22 cellular contexts compared by ENCODE assay signal in genomic region chr4:153628796-153629315, GRCh38. TPM values are rescaled to one million over a fixed set of nuclear protein-coding genes. Genes with fewer than 3 reads are reported as not detected.
DNase-seq lines count a peak whose midpoint lies in the region; ATAC-seq and TF ChIP-seq lines count a peak whose summit lies in the region.
"Had no signal": no experiment of that assay in that cellular context is flagged by ENCODE, and none has a peak within 500 bp of the region (broad histone marks: within the 10 kb centered on the region; RNA-seq: fewer than 3 reads in every experiment).

No MANE protein-coding gene starts in this region.

- no peak overlapping the region for H3K4ac ChIP-seq in H9 (ENCODE audit: low read depth, low read length)

- H3K27ac ChIP-seq in H9 (ENCODE audit: insufficient read length, low read depth, low read length) (no peak overlapping the region), OCI-LY7 (ENCODE audit: low read depth, low read length, poor library complexity, severe bottlenecking) (no peak overlapping the region), endodermal cell (ENCODE audit: low read depth, low read length) (no peak overlapping the region)
- H3K27ac ChIP-seq: A549, C4-2B, PC-9, SJSA1 had no signal

- BruUV-seq in OCI-LY7 (replicated peaks; lab: Mats Ljungman, UMichigan): no TSS peak

- no peak overlapping the region for H2BK15ac ChIP-seq in H9 (ENCODE audit: low read depth, low read length)

- no peak overlapping the region for H3K4me3 ChIP-seq in OCI-LY7 (ENCODE audit: low read depth, low read length, poor library complexity, severe bottlenecking)
- H3K4me3 ChIP-seq in endodermal cell (ENCODE audit: low read length): no peak overlapping the region
- H3K4me3 ChIP-seq: A549, K562, PC-9, SJSA1 had no signal

- no peak for DNase-seq in activated naive CD4-positive, alpha-beta T cell treated with anti-CD3 and anti-CD28 coated beads, Interleukin-2, amount 50 U/mL, for 72 hours (ENCODE audit: low spot score in 2 of 2)
- DNase-seq in activated naive CD4-positive, alpha-beta T cell treated with anti-CD3 and anti-CD28 coated beads, Interleukin-2, amount 10 ng/mL, durations not matched to agents 7 days and 5 days: no peak
- DNase-seq in H9 (no peak), OCI-LY7 (ENCODE audit: low spot score) (no peak), endodermal cell (no peak)
- no peak for DNase-seq in central memory CD8-positive, alpha-beta T cell (ENCODE audit: low spot score in 2 of 2)
- DNase-seq in stimulated activated effector memory CD8-positive, alpha-beta T cell treated with anti-CD3 and anti-CD28 coated beads, Interleukin-12 subunit alpha, Interleukin-12 subunit beta, amount 100 ng/mL, for 72 hours (ENCODE audit: low spot score in 2 of 2): no peak
- DNase-seq: Calu3, DMS79 treated with DMSO at 0.1 percent for 48 hours, MV-4-11, NCI-H1436, NCI-H2029, NCI-H2171, NCI-H446 treated with DMSO at 0.1 percent for 48 hours, NCI-H748 treated with DMSO at 0.1 percent for 48 hours, PC-9 had no signal

- no peak for TF ChIP-seq CTCF in H9 (conservative IDR thresholded peaks at IDR 0.05)
- no peak for TF ChIP-seq CTCF in OCI-LY7 (conservative IDR thresholded peaks at IDR 0.05; ENCODE audit: low read length)
- no peak for TF ChIP-seq CTCF in endodermal cell (conservative IDR thresholded peaks at IDR 0.05)

- H3K4me3 Mint-ChIP-seq in activated naive CD4-positive, alpha-beta T cell treated with anti-CD3 and anti-CD28 coated beads, Interleukin-2, amount 10 ng/mL, durations not matched to agents 7 days and 5 days: no peak overlapping the region
- no peak overlapping the region for H3K4me3 Mint-ChIP-seq in H9
- no peak overlapping the region for H3K4me3 Mint-ChIP-seq in central memory CD8-positive, alpha-beta T cell
- H3K4me3 Mint-ChIP-seq in stimulated activated effector memory CD8-positive, alpha-beta T cell treated with anti-CD3 and anti-CD28 coated beads, Interleukin-12 subunit alpha, Interleukin-12 subunit beta, amount 100 ng/mL, for 72 hours: no peak overlapping the region
- no peak overlapping the region for H3K4me3 Mint-ChIP-seq in endodermal cell

- H3K36me3 Mint-ChIP-seq in activated naive CD4-positive, alpha-beta T cell treated with anti-CD3 and anti-CD28 coated beads, Interleukin-2, amount 50 U/mL, for 72 hours: peaks cover 17 to 23% of the 10 kb centered on the region in 2 donors
- peaks cover 70% of the 10 kb centered on the region for H3K36me3 Mint-ChIP-seq in activated naive CD4-positive, alpha-beta T cell treated with anti-CD3 and anti-CD28 coated beads, Interleukin-2, amount 10 ng/mL, durations not matched to agents 7 days and 5 days
- H3K36me3 Mint-ChIP-seq in H9 (ENCODE audit: insufficient read depth in 1 of 3, low read depth in 3 of 3) (peaks cover 41 to 72% (median 60%) of the 10 kb centered on the region in 3 experiments), endodermal cell (ENCODE audit: low read depth) (peaks cover 37% of the 10 kb centered on the region)
- H3K36me3 Mint-ChIP-seq in central memory CD8-positive, alpha-beta T cell (ENCODE audit: insufficient read depth): peaks cover 66% of the 10 kb centered on the region
- peaks cover 95% of the 10 kb centered on the region for H3K36me3 Mint-ChIP-seq in stimulated activated effector memory CD8-positive, alpha-beta T cell treated with anti-CD3 and anti-CD28 coated beads, Interleukin-12 subunit alpha, Interleukin-12 subunit beta, amount 100 ng/mL, for 72 hours

- no peak overlapping the region for H3K18ac ChIP-seq in H9 (ENCODE audit: insufficient read length, low read depth, low read length)

- no peak overlapping the region for H2AFZ ChIP-seq in H9 (ENCODE audit: low read length)
- no peak overlapping the region for H2AFZ ChIP-seq in OCI-LY7 (ENCODE audit: low read length)
- H2AFZ ChIP-seq: PC-9 had no signal

- peak overlapping the region; percentile 30 to 51 for H3K27ac Mint-ChIP-seq in activated naive CD4-positive, alpha-beta T cell treated with anti-CD3 and anti-CD28 coated beads, Interleukin-2, amount 50 U/mL, for 72 hours
- no peak overlapping the region for H3K27ac Mint-ChIP-seq in activated naive CD4-positive, alpha-beta T cell treated with anti-CD3 and anti-CD28 coated beads, Interleukin-2, amount 10 ng/mL, durations not matched to agents 7 days and 5 days
- H3K27ac Mint-ChIP-seq in H9 (peak overlapping the region; percentile 1 to 61 (median 17); a peak in 3 of 7 replicates), endodermal cell (no peak overlapping the region)
- peak overlapping the region; percentile 17 for H3K27ac Mint-ChIP-seq in central memory CD8-positive, alpha-beta T cell (ENCODE audit: low read depth)
- peak overlapping the region; percentile 58 for H3K27ac Mint-ChIP-seq in stimulated activated effector memory CD8-positive, alpha-beta T cell treated with anti-CD3 and anti-CD28 coated beads, Interleukin-12 subunit alpha, Interleukin-12 subunit beta, amount 100 ng/mL, for 72 hours

- no peaks in the 10 kb centered on the region for H3K23me2 ChIP-seq in H9 (ENCODE audit: insufficient read length, low read depth, low read length, poor library complexity, severe bottlenecking)

- no peak overlapping the region for H2BK12ac ChIP-seq in H9 (ENCODE audit: insufficient read length, low read depth, low read length)

- H4K8ac ChIP-seq in H9 (replicated peaks; ENCODE audit: insufficient read length, low read depth, low read length): no peak overlapping the region

- no peaks in the 10 kb centered on the region for H3K79me1 ChIP-seq in H9 (ENCODE audit: insufficient read depth, low read depth, low read length, poor library complexity, severe bottlenecking)

- POLR2A ChIA-PET in OCI-LY7 (lab: Charles Lee): interaction anchor here (0.7 kb wide), 1 partner anchor 419 kb away, joined by 3 read pairs; no protein-coding TSS in a partner anchor

- H3K9me3 ChIP-seq in H9 (ENCODE audit: control insufficient read depth, low read depth, low read length) (no peaks in the 10 kb centered on the region), OCI-LY7 (ENCODE audit: low read length) (no peaks in the 10 kb centered on the region), endodermal cell (ENCODE audit: control insufficient read depth, low read length) (peaks cover 12% of the 10 kb centered on the region)
- H3K9me3 ChIP-seq: A549, SJSA1 had no signal

- no peak overlapping the region for H2BK5ac ChIP-seq in H9 (ENCODE audit: insufficient read length, low read length)

- no peaks in the 10 kb centered on the region for H3K9me3 Mint-ChIP-seq in activated naive CD4-positive, alpha-beta T cell treated with anti-CD3 and anti-CD28 coated beads, Interleukin-2, amount 50 U/mL, for 72 hours
- no peaks in the 10 kb centered on the region for H3K9me3 Mint-ChIP-seq in activated naive CD4-positive, alpha-beta T cell treated with anti-CD3 and anti-CD28 coated beads, Interleukin-2, amount 10 ng/mL, durations not matched to agents 7 days and 5 days
- H3K9me3 Mint-ChIP-seq in H9 (no peaks in the 10 kb centered on the region; a peak in 2 of 5 replicates), endodermal cell (peaks cover 3% of the 10 kb centered on the region)
- H3K9me3 Mint-ChIP-seq in central memory CD8-positive, alpha-beta T cell: no peaks in the 10 kb centered on the region
- H3K9me3 Mint-ChIP-seq in stimulated activated effector memory CD8-positive, alpha-beta T cell treated with anti-CD3 and anti-CD28 coated beads, Interleukin-12 subunit alpha, Interleukin-12 subunit beta, amount 100 ng/mL, for 72 hours: no peaks in the 10 kb centered on the region

- no peak overlapping the region for H3K14ac ChIP-seq in H9 (ENCODE audit: insufficient read depth, low read length)

- no peaks in the 10 kb centered on the region for H3K9me2 ChIP-seq in OCI-LY7 (ENCODE audit: insufficient read depth, low read length)

- intact Hi-C loops in OCI-LY7 (cut with micrococcal nuclease; ENCODE audit: unreplicated experiment): loop anchor here (5.0 kb wide), 1 partner anchor 42 kb away; no protein-coding TSS in a partner anchor

- H2BK20ac ChIP-seq in H9 (ENCODE audit: low read depth, low read length, poor library complexity, severe bottlenecking): no peak overlapping the region

- H3K79me2 ChIP-seq in H9 (ENCODE audit: insufficient read depth, low read length) (no peaks in the 10 kb centered on the region), OCI-LY7 (ENCODE audit: insufficient read depth, low read depth, low read length) (no peaks in the 10 kb centered on the region)

- H2BK120ac ChIP-seq in H9 (ENCODE audit: low read depth, low read length, poor library complexity, severe bottlenecking): no peak overlapping the region

- H4K91ac ChIP-seq in H9 (ENCODE audit: insufficient read length, low read depth, low read length): no peak overlapping the region

- no peaks in the 10 kb centered on the region for H3K27me3 Mint-ChIP-seq in activated naive CD4-positive, alpha-beta T cell treated with anti-CD3 and anti-CD28 coated beads, Interleukin-2, amount 10 ng/mL, durations not matched to agents 7 days and 5 days
- H3K27me3 Mint-ChIP-seq in H9 (ENCODE audit: low read depth) (no peaks in the 10 kb centered on the region), endodermal cell (ENCODE audit: insufficient read depth) (no peaks in the 10 kb centered on the region)
- no peaks in the 10 kb centered on the region for H3K27me3 Mint-ChIP-seq in central memory CD8-positive, alpha-beta T cell

- no peaks in the 10 kb centered on the region for H3K4me1 Mint-ChIP-seq in activated naive CD4-positive, alpha-beta T cell treated with anti-CD3 and anti-CD28 coated beads, Interleukin-2, amount 10 ng/mL, durations not matched to agents 7 days and 5 days
- H3K4me1 Mint-ChIP-seq in H9: peaks cover 13 to 14% of the 10 kb centered on the region in 2 experiments
- H3K4me1 Mint-ChIP-seq in central memory CD8-positive, alpha-beta T cell: no peaks in the 10 kb centered on the region
- no peaks in the 10 kb centered on the region for H3K4me1 Mint-ChIP-seq in stimulated activated effector memory CD8-positive, alpha-beta T cell treated with anti-CD3 and anti-CD28 coated beads, Interleukin-12 subunit alpha, Interleukin-12 subunit beta, amount 100 ng/mL, for 72 hours
- H3K4me1 Mint-ChIP-seq in endodermal cell: no peaks in the 10 kb centered on the region

- H3K27me3 ChIP-seq in H9 (ENCODE audit: insufficient read depth, low read length) (no peaks in the 10 kb centered on the region), endodermal cell (ENCODE audit: control insufficient read depth, insufficient read depth, low read length, poor library complexity, severe bottlenecking) (no peaks in the 10 kb centered on the region)
- H3K27me3 ChIP-seq: SJSA1 had no signal

- H3K4me2 ChIP-seq in H9 (ENCODE audit: insufficient read depth, insufficient read length, low read length): no peak overlapping the region
- no peak overlapping the region for H3K4me2 ChIP-seq in OCI-LY7 (ENCODE audit: low read length)
- H3K4me2 ChIP-seq: A549, PC-9 had no signal

- no peak overlapping the region for H3K56ac ChIP-seq in H9 (ENCODE audit: insufficient read length, low read depth, low read length)

- no peak overlapping the region for H2AK5ac ChIP-seq in H9 (ENCODE audit: insufficient read length, low read length)

- no peak overlapping the region for H4K5ac ChIP-seq in H9 (ENCODE audit: insufficient read length, low read depth, low read length)

- H3K36me3 ChIP-seq in OCI-LY7 (ENCODE audit: insufficient read depth, low read length) (peaks cover 99% of the 10 kb centered on the region), endodermal cell (ENCODE audit: control insufficient read depth, insufficient read depth, low read length) (peaks cover 9% of the 10 kb centered on the region)

- H3K23ac ChIP-seq in H9 (ENCODE audit: insufficient read length, low read depth, low read length): no peak overlapping the region

- WGBS in H9 (ENCODE audit: extremely low coverage, insufficient read length, low lambda C conversion rate): no CpG with 5 or more reads among the region's 8 CpGs
- WGBS in endodermal cell (ENCODE audit: insufficient coverage in 1 of 2, insufficient read length in 1 of 2), 2 experiments: 82 to 98% methylated on average over 4 to 8 of the region's 8 CpGs

- H3K9ac ChIP-seq in H9 (ENCODE audit: extremely low read depth, insufficient read length, low read length): no peak overlapping the region
- no peak overlapping the region for H3K9ac ChIP-seq in endodermal cell (ENCODE audit: extremely low read depth, low read length, poor library complexity, severe bottlenecking)

- H3K4me1 ChIP-seq in H9 (ENCODE audit: insufficient read depth, low read length): no peaks in the 10 kb centered on the region
- no peaks in the 10 kb centered on the region for H3K4me1 ChIP-seq in OCI-LY7 (ENCODE audit: insufficient read depth, low read length, poor library complexity, severe bottlenecking)
- no peaks in the 10 kb centered on the region for H3K4me1 ChIP-seq in endodermal cell (ENCODE audit: control insufficient read depth, insufficient read depth, low read length)
- H3K4me1 ChIP-seq: A549, SJSA1 had no signal

- H3T11ph ChIP-seq in H9 (ENCODE audit: low read length): no peak overlapping the region

- CTCF ChIA-PET in activated naive CD4-positive, alpha-beta T cell treated with anti-CD3 and anti-CD28 coated beads, Interleukin-2, amount 10 ng/mL, durations not matched to agents 7 days and 5 days (lab: Charles Lee): no interaction called here
- CTCF ChIA-PET in OCI-LY7 (lab: Charles Lee; ENCODE audit: unreplicated experiment): no interaction called here

- no peaks in the 10 kb centered on the region for H4K20me1 ChIP-seq in H9 (ENCODE audit: control insufficient read depth, insufficient read depth, insufficient read length)
- no peaks in the 10 kb centered on the region for H4K20me1 ChIP-seq in OCI-LY7 (ENCODE audit: insufficient read depth, low read length)

- ATAC-seq in activated naive CD4-positive, alpha-beta T cell treated with anti-CD3 and anti-CD28 coated beads, Interleukin-2, amount 50 U/mL, for 72 hours: no peak
- ATAC-seq in central memory CD8-positive, alpha-beta T cell (replicated peaks; ENCODE audit: extremely low read depth, poor library complexity, severe bottlenecking): no peak
- no peak for ATAC-seq in stimulated activated effector memory CD8-positive, alpha-beta T cell treated with anti-CD3 and anti-CD28 coated beads, Interleukin-12 subunit alpha, Interleukin-12 subunit beta, amount 100 ng/mL, for 72 hours
- no peak for ATAC-seq in GM19455 (IDR thresholded peaks at IDR 0.05; ENCODE audit: unreplicated experiment)
- ATAC-seq: A549, K562 had no signal

RNA-seq across cellular contexts. Expression of gene TLR2, which starts 55.2 kb away (rescaled TPM):
- 1 to 10 TPM; 1.1 to 1.6 TPM for total RNA-seq in activated naive CD4-positive, alpha-beta T cell treated with anti-CD3 and anti-CD28 coated beads, Interleukin-2, amount 50 U/mL, for 72 hours
- total RNA-seq in H9 (2021): 0.90 and 1.0 TPM in 2 replicates
- total RNA-seq in OCI-LY7 (2014; rRNA removed; shearing (Covaris generic)): 0.28 and 1.5 TPM in 2 replicates
- not detected in 2 replicates for total RNA-seq in OCI-LY7 (2022)
- total RNA-seq in endodermal cell: under 1 TPM; 0.53 to 0.89 TPM
- polyA plus RNA-seq in endodermal cell (2013, experiment 1 of 2): 0.14 TPM
- polyA plus RNA-seq in endodermal cell (2013, experiment 2 of 2): 0.33 TPM
- total RNA-seq: G401, SJSA1 had no signal
- polyA plus RNA-seq: K562 had no signal

Comparison
In these comparisons a context has a peak if more than half of its experiments do, and no peak if none do; other contexts are left out.
1. H3K27ac Mint-ChIP-seq: peak in activated naive CD4-positive, alpha-beta T cell treated with anti-CD3 and anti-CD28 coated beads, Interleukin-2, amount 50 U/mL, for 72 hours (2 of 2), H9 (3 of 3), central memory CD8-positive, alpha-beta T cell (single experiment) and stimulated activated effector memory CD8-positive, alpha-beta T cell treated with anti-CD3 and anti-CD28 coated beads, Interleukin-12 subunit alpha, Interleukin-12 subunit beta, amount 100 ng/mL, for 72 hours (single experiment); none in activated naive CD4-positive, alpha-beta T cell treated with anti-CD3 and anti-CD28 coated beads, Interleukin-2, amount 10 ng/mL, durations not matched to agents 7 days and 5 days (single experiment) and endodermal cell (single experiment).